In genomic region chr16:10981697-10982216, GRCh38 we compare ENCODE assay signal across 9 cellular contexts. TPM values are rescaled to one million over a fixed set of nuclear protein-coding genes. Genes with fewer than 3 reads are reported as not detected.
DNase-seq lines count a peak whose midpoint lies in the region; ATAC-seq and TF ChIP-seq lines count a peak whose summit lies in the region.
"Had no signal": no experiment of that assay in that cellular context is flagged by ENCODE, and none has a peak within 500 bp of the region (broad histone marks: within the 10 kb centered on the region; RNA-seq: fewer than 3 reads in every experiment).

No MANE protein-coding gene starts in this region.

- no peak overlapping the region for H3K4me3 Mint-ChIP-seq in activated naive CD8-positive, alpha-beta T cell treated with anti-CD3 and anti-CD28 coated beads, Interleukin-2, amount 10 ng/mL, durations not matched to agents 7 days and 5 days

- H3K27ac Mint-ChIP-seq in activated naive CD8-positive, alpha-beta T cell treated with anti-CD3 and anti-CD28 coated beads, Interleukin-2, amount 10 ng/mL, durations not matched to agents 7 days and 5 days = peak overlapping the region; percentile 38

- peaks cover 0 to 22% (median 9%) of the 10 kb centered on the region in 4 donors for H3K36me3 ChIP-seq in sigmoid colon

- no peak for TF ChIP-seq CTCF in sigmoid colon (IDR thresholded peaks at IDR 0.05)

- no peak for TF ChIP-seq EP300 in sigmoid colon (IDR thresholded peaks at IDR 0.05)

- H3K9me3 Mint-ChIP-seq in activated naive CD8-positive, alpha-beta T cell treated with anti-CD3 and anti-CD28 coated beads, Interleukin-2, amount 10 ng/mL, durations not matched to agents 7 days and 5 days = no peaks in the 10 kb centered on the region

- 76% methylated on average over 4 of the region's 4 CpGs for WGBS in sigmoid colon, 2 donors

- no peak for TF ChIP-seq POLR2A in sigmoid colon (IDR thresholded peaks at IDR 0.05)

- peaks cover 0 to 24% (median 23%) of the 10 kb centered on the region in 4 donors for H3K4me1 ChIP-seq in sigmoid colon

- H3K4me3 ChIP-seq in skin epidermis (no peak overlapping the region), sigmoid colon (no peak overlapping the region)

- peaks cover 59% of the 10 kb centered on the region for H3K4me1 Mint-ChIP-seq in activated naive CD8-positive, alpha-beta T cell treated with anti-CD3 and anti-CD28 coated beads, Interleukin-2, amount 10 ng/mL, durations not matched to agents 7 days and 5 days

- no peaks in the 10 kb centered on the region for H3K27me3 ChIP-seq in sigmoid colon

- in situ Hi-C loops in ACHN (cut with HindIII; ENCODE audit: low pct_ligation_motif_present, low pct_unique_long_range_greater_than_20kb, low sequenced_read_pairs) = no loop called here

- intact Hi-C loops in sigmoid colon (cut with DNase I) = loop anchor here (5.0 kb wide), 1 partner anchor 96 kb away; no protein-coding TSS in a partner anchor

- H3K9me3 ChIP-seq in sigmoid colon = no peaks in the 10 kb centered on the region

- peak overlapping the region in 11 of 21 experiments; percentile 8 to 82 (median 37) for H3K27ac ChIP-seq in skin epidermis
- H3K27ac ChIP-seq in sigmoid colon = peak overlapping the region in 1 of 4 donors; percentile 88
- H3K27ac ChIP-seq: epithelial cell of prostate had no signal

- ATAC-seq in GM18508 (IDR thresholded peaks at IDR 0.05; ENCODE audit: insufficient read depth, unreplicated experiment) (peak; percentile 42), HG02763 (IDR thresholded peaks at IDR 0.05; ENCODE audit: unreplicated experiment) (peak; percentile 73)
- ATAC-seq in activated naive CD8-positive, alpha-beta T cell treated with anti-CD3 and anti-CD28 coated beads, Interleukin-2, amount 10 ng/mL, durations not matched to agents 7 days and 5 days (ENCODE audit: low read depth) = peak; percentile 96

- H3K27me3 Mint-ChIP-seq in activated naive CD8-positive, alpha-beta T cell treated with anti-CD3 and anti-CD28 coated beads, Interleukin-2, amount 10 ng/mL, durations not matched to agents 7 days and 5 days = no peaks in the 10 kb centered on the region

- H3K36me3 Mint-ChIP-seq in activated naive CD8-positive, alpha-beta T cell treated with anti-CD3 and anti-CD28 coated beads, Interleukin-2, amount 10 ng/mL, durations not matched to agents 7 days and 5 days = peaks cover 27% of the 10 kb centered on the region

- POLR2A ChIA-PET in activated naive CD8-positive, alpha-beta T cell treated with anti-CD3 and anti-CD28 coated beads, Interleukin-2, amount 10 ng/mL, durations not matched to agents 7 days and 5 days (lab: Charles Lee) = interaction anchor here (3.1 to 3.5 kb wide), 2 partner anchors 271 to 274 kb away, joined by 13 to 23 read pairs; partner anchors contain the start of gene SOCS1

- peak; percentile 42 for DNase-seq in ACHN
- peak; percentile 58 for DNase-seq in NCI-H524 treated with DMSO at 0.1 percent for 48 hours (lab: John Stamatoyannopoulos, UW)
- peak; percentile 62 for DNase-seq in activated naive CD8-positive, alpha-beta T cell treated with anti-CD3 and anti-CD28 coated beads, Interleukin-2, amount 10 ng/mL, durations not matched to agents 7 days and 5 days
- no peak for DNase-seq in A172 (ENCODE audit: low spot score)
- no peak for DNase-seq in sigmoid colon

RNA-seq across cellular contexts. Expression of gene CLEC16A, which starts 37.4 kb away (rescaled TPM):
- total RNA-seq in activated naive CD8-positive, alpha-beta T cell treated with anti-CD3 and anti-CD28 coated beads, Interleukin-2, amount 10 ng/mL, durations not matched to agents 7 days and 5 days = 10 to 100 TPM; 31.1 to 34.1 TPM
- total RNA-seq in A172 (2014; rRNA removed; shearing (Covaris generic)) = 13.3 and 17.3 TPM in 2 replicates
- 10 to 100 TPM; 21.3 to 35.2 (median 29.5) TPM for total RNA-seq in sigmoid colon
- 10 to 100 TPM in 2 of 3 donors, 1 to 10 TPM in 1; 9.6 to 24.6 (median 10.6) TPM for polyA plus RNA-seq in sigmoid colon

RNA-seq across cellular contexts. Expression of gene DEXI, which starts 39.5 kb away (rescaled TPM):
- total RNA-seq in activated naive CD8-positive, alpha-beta T cell treated with anti-CD3 and anti-CD28 coated beads, Interleukin-2, amount 10 ng/mL, durations not matched to agents 7 days and 5 days = 10 to 100 TPM; 31.4 to 32.3 TPM
- total RNA-seq in A172 (2014; rRNA removed; shearing (Covaris generic)) = 65.9 and 66.5 TPM in 2 replicates
- total RNA-seq in sigmoid colon = 10 to 100 TPM; 55.0 to 99.9 (median 77.4) TPM
- 10 to 100 TPM; 13.9 to 24.7 (median 18.6) TPM for polyA plus RNA-seq in sigmoid colon

Comparison
In these comparisons a context has a peak if more than half of its experiments do, and no peak if none do; other contexts are left out.
1. DNase-seq: peak in ACHN (single experiment), NCI-H524 treated with DMSO at 0.1 percent for 48 hours (single experiment) and activated naive CD8-positive, alpha-beta T cell treated with anti-CD3 and anti-CD28 coated beads, Interleukin-2, amount 10 ng/mL, durations not matched to agents 7 days and 5 days (single experiment); none in A172 (single experiment) and sigmoid colon (single experiment).
2. ATAC-seq: peak in every context shown above with its lines; median percentile 96 in activated naive CD8-positive, alpha-beta T cell treated with anti-CD3 and anti-CD28 coated beads, Interleukin-2, amount 10 ng/mL, durations not matched to agents 7 days and 5 days; 73 in HG02763; 42 in GM18508.